In the genomic region with DNA sequence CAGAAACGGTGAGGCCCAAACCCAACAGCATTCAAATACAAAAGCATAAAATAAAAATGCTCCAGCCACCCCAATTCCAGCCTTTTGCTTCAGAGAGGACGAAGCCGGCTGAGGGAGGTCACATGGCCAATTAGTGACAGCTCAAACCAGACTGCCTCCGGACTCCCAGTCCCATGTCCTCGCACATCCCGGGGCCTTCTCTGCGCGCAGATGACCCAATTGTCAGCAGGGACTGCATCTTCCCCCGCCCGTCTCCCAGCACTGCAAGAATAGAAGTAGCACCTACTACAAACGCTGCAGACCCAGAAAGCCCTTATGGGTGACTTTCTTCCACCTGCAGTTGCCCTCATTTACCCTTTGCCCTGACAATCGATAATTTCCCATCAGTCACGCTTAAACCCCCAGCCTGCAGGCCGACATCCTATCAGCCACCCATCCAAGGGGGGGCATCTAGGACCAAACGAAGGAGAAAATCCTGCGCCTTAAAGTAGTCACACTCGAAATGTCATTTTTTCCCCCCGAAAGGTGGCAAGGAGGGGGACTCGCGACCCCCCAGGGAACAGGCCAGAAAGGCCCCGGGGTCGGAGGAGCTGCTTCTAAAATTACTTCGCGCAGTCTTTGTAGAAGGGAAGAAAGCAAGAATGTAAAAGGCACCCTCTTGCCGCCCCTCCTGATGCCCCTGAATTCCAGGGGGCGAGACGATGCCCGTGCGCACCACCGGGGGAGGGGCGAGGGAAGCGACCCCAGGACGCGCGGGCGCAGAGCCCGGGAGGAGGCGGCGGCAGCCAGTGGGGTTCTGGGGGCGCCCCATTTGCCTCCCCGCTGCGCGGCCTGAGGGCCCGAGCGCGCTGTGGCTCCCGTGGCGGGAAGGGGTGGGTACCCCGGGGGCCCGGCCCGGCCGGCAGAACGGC, we compare ENCODE assay signal across 1 cellular context.
A peak's percentile ranks its signal among the peaks of the same experiment; 100 is the strongest.
TF ChIP-seq lines count a peak whose summit lies in the region.

No MANE protein-coding gene starts in this region.

TF ChIP-seq in HepG2, 621 proteins besides CTCF, POLR2A, EP300 and RAD21 (continued from another document and continues in another):
- 0 out of 2 replicates have a peak, but pooled peaks have one; percentile 53 for TF ChIP-seq ZNF136 (CRISPR knock-in tag; IDR thresholded peaks at IDR 0.05; ENCODE audit: low read depth)
- TF ChIP-seq NAIF1 (CRISPR knock-in tag; IDR thresholded peaks at IDR 0.05; ENCODE audit: borderline replicate concordance): 0 out of 2 replicates have a peak, but pooled peaks have one; percentile 20
- peak; percentile 73 for TF ChIP-seq ASH2L (IDR thresholded peaks at IDR 0.05; ENCODE audit: insufficient read length, low read depth, low read length)
- TF ChIP-seq REPIN1 (CRISPR knock-in tag; IDR thresholded peaks at IDR 0.05; ENCODE audit: borderline replicate concordance, low read depth): no peak
- TF ChIP-seq, protein P1, sequence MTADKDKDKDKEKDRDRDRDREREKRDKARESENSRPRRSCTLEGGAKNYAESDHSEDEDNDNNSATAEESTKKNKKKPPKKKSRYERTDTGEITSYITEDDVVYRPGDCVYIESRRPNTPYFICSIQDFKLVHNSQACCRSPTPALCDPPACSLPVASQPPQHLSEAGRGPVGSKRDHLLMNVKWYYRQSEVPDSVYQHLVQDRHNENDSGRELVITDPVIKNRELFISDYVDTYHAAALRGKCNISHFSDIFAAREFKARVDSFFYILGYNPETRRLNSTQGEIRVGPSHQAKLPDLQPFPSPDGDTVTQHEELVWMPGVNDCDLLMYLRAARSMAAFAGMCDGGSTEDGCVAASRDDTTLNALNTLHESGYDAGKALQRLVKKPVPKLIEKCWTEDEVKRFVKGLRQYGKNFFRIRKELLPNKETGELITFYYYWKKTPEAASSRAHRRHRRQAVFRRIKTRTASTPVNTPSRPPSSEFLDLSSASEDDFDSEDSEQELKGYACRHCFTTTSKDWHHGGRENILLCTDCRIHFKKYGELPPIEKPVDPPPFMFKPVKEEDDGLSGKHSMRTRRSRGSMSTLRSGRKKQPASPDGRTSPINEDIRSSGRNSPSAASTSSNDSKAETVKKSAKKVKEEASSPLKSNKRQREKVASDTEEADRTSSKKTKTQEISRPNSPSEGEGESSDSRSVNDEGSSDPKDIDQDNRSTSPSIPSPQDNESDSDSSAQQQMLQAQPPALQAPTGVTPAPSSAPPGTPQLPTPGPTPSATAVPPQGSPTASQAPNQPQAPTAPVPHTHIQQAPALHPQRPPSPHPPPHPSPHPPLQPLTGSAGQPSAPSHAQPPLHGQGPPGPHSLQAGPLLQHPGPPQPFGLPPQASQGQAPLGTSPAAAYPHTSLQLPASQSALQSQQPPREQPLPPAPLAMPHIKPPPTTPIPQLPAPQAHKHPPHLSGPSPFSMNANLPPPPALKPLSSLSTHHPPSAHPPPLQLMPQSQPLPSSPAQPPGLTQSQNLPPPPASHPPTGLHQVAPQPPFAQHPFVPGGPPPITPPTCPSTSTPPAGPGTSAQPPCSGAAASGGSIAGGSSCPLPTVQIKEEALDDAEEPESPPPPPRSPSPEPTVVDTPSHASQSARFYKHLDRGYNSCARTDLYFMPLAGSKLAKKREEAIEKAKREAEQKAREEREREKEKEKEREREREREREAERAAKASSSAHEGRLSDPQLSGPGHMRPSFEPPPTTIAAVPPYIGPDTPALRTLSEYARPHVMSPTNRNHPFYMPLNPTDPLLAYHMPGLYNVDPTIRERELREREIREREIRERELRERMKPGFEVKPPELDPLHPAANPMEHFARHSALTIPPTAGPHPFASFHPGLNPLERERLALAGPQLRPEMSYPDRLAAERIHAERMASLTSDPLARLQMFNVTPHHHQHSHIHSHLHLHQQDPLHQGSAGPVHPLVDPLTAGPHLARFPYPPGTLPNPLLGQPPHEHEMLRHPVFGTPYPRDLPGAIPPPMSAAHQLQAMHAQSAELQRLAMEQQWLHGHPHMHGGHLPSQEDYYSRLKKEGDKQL (CRISPR knock-in tag; IDR thresholded peaks at IDR 0.05; ENCODE audit: low read depth): no peak
- peak; percentile 64 for TF ChIP-seq XRCC5 (optimal IDR thresholded peaks at IDR 0.05; ENCODE audit: low read length)
- no peak for TF ChIP-seq ZFP82 (CRISPR knock-in tag; IDR thresholded peaks at IDR 0.05; ENCODE audit: borderline replicate concordance)
- TF ChIP-seq HNF4A (CRISPR knock-in tag; IDR thresholded peaks at IDR 0.05): peak; percentile 57
- TF ChIP-seq NFATC3 (CRISPR knock-in tag; IDR thresholded peaks at IDR 0.05): no peak
- no peak for TF ChIP-seq ZNF510 (CRISPR knock-in tag; IDR thresholded peaks at IDR 0.05; ENCODE audit: low read depth)
- TF ChIP-seq, protein P2, sequence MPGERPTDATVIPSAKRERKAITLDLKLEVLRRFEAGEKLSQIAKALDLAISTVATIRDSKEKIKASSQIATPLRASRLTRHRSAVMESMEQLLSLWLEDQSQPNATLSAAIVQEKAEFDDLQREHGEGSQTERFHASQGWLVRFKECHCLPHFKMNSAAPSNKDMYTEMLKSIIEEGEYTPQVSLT (CRISPR knock-in tag; IDR thresholded peaks at IDR 0.05; ENCODE audit: borderline replicate concordance, low read depth): no peak
- no peak for TF ChIP-seq ZNF235 (CRISPR knock-in tag; IDR thresholded peaks at IDR 0.05; ENCODE audit: borderline replicate concordance)
- peak; percentile 60; the same call in 1 of the 2 replicates for TF ChIP-seq ERF (CRISPR knock-in tag; IDR thresholded peaks at IDR 0.05)
- TF ChIP-seq ZNF614 (CRISPR knock-in tag; IDR thresholded peaks at IDR 0.05; ENCODE audit: borderline replicate concordance): no peak
- TF ChIP-seq MEIS1 (CRISPR knock-in tag; IDR thresholded peaks at IDR 0.05; ENCODE audit: borderline replicate concordance): peak; percentile 97
- no peak for TF ChIP-seq RFX3 (CRISPR knock-in tag; IDR thresholded peaks at IDR 0.05)
- TF ChIP-seq HOXA5 (CRISPR knock-in tag; IDR thresholded peaks at IDR 0.05): no peak; the same call in 1 of the 2 replicates
- TF ChIP-seq, protein P3, sequence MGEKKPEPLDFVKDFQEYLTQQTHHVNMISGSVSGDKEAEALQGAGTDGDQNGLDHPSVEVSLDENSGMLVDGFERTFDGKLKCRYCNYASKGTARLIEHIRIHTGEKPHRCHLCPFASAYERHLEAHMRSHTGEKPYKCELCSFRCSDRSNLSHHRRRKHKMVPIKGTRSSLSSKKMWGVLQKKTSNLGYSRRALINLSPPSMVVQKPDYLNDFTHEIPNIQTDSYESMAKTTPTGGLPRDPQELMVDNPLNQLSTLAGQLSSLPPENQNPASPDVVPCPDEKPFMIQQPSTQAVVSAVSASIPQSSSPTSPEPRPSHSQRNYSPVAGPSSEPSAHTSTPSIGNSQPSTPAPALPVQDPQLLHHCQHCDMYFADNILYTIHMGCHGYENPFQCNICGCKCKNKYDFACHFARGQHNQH (CRISPR knock-in tag; IDR thresholded peaks at IDR 0.05): peak; percentile 29; the same call in 1 of the 2 replicates
- TF ChIP-seq, protein P4, sequence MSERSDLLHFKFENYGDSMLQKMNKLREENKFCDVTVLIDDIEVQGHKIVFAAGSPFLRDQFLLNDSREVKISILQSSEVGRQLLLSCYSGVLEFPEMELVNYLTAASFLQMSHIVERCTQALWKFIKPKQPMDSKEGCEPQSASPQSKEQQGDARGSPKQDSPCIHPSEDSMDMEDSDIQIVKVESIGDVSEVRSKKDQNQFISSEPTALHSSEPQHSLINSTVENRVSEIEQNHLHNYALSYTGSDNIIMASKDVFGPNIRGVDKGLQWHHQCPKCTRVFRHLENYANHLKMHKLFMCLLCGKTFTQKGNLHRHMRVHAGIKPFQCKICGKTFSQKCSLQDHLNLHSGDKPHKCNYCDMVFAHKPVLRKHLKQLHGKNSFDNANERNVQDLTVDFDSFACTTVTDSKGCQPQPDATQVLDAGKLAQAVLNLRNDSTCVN (CRISPR knock-in tag; IDR thresholded peaks at IDR 0.05; ENCODE audit: borderline replicate concordance): no peak; the same call in 1 of the 2 replicates
- TF ChIP-seq ZNF337 (CRISPR knock-in tag; IDR thresholded peaks at IDR 0.05; ENCODE audit: borderline replicate concordance, low read depth): no peak
- TF ChIP-seq, protein P5, sequence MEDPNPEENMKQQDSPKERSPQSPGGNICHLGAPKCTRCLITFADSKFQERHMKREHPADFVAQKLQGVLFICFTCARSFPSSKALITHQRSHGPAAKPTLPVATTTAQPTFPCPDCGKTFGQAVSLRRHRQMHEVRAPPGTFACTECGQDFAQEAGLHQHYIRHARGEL (CRISPR knock-in tag; IDR thresholded peaks at IDR 0.05): no peak
- peak; percentile 46 for TF ChIP-seq MED8 (CRISPR knock-in tag; IDR thresholded peaks at IDR 0.05; ENCODE audit: insufficient replicate concordance)
- TF ChIP-seq, protein P6, sequence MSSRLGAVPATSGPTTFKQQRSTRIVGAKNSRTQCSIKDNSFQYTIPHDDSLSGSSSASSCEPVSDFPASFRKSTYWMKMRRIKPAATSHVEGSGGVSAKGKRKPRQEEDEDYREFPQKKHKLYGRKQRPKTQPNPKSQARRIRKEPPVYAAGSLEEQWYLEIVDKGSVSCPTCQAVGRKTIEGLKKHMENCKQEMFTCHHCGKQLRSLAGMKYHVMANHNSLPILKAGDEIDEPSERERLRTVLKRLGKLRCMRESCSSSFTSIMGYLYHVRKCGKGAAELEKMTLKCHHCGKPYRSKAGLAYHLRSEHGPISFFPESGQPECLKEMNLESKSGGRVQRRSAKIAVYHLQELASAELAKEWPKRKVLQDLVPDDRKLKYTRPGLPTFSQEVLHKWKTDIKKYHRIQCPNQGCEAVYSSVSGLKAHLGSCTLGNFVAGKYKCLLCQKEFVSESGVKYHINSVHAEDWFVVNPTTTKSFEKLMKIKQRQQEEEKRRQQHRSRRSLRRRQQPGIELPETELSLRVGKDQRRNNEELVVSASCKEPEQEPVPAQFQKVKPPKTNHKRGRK (CRISPR knock-in tag; IDR thresholded peaks at IDR 0.05): no peak
- TF ChIP-seq, protein P7, sequence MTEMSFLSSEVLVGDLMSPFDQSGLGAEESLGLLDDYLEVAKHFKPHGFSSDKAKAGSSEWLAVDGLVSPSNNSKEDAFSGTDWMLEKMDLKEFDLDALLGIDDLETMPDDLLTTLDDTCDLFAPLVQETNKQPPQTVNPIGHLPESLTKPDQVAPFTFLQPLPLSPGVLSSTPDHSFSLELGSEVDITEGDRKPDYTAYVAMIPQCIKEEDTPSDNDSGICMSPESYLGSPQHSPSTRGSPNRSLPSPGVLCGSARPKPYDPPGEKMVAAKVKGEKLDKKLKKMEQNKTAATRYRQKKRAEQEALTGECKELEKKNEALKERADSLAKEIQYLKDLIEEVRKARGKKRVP (CRISPR knock-in tag; IDR thresholded peaks at IDR 0.05): no peak
- TF ChIP-seq, protein P8, sequence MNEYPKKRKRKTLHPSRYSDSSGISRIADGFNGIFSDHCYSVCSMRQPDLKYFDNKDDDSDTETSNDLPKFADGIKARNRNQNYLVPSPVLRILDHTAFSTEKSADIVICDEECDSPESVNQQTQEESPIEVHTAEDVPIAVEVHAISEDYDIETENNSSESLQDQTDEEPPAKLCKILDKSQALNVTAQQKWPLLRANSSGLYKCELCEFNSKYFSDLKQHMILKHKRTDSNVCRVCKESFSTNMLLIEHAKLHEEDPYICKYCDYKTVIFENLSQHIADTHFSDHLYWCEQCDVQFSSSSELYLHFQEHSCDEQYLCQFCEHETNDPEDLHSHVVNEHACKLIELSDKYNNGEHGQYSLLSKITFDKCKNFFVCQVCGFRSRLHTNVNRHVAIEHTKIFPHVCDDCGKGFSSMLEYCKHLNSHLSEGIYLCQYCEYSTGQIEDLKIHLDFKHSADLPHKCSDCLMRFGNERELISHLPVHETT (CRISPR knock-in tag; conservative IDR thresholded peaks at IDR 0.05): no peak
- TF ChIP-seq, protein P9, sequence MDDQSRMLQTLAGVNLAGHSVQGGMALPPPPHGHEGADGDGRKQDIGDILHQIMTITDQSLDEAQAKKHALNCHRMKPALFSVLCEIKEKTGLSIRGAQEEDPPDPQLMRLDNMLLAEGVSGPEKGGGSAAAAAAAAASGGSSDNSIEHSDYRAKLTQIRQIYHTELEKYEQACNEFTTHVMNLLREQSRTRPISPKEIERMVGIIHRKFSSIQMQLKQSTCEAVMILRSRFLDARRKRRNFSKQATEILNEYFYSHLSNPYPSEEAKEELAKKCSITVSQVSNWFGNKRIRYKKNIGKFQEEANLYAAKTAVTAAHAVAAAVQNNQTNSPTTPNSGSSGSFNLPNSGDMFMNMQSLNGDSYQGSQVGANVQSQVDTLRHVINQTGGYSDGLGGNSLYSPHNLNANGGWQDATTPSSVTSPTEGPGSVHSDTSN (CRISPR knock-in tag; IDR thresholded peaks at IDR 0.05; ENCODE audit: borderline replicate concordance): no peak
- TF ChIP-seq, protein P10, sequence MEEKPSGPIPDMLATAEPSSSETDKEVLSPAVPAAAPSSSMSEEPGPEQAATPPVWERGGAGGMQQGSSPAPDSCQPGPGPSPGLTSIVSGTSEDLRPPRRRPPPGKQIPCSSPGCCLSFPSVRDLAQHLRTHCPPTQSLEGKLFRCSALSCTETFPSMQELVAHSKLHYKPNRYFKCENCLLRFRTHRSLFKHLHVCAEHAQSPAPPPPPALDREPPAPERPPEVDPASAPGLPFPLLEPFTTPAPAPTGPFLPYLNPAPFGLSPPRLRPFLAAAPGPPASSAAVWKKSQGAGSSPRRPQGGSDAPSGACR (CRISPR knock-in tag; IDR thresholded peaks at IDR 0.05): peak; percentile 77; the same call in 1 of the 2 replicates
- no peak for TF ChIP-seq ZNF737 (CRISPR knock-in tag; IDR thresholded peaks at IDR 0.05; ENCODE audit: borderline replicate concordance)
- no peak for TF ChIP-seq CEBPG (CRISPR knock-in tag; IDR thresholded peaks at IDR 0.05)
- no peak; the same call in 1 of the 2 replicates for TF ChIP-seq ZSCAN25 (CRISPR knock-in tag; IDR thresholded peaks at IDR 0.05)
- TF ChIP-seq ZNF441 (CRISPR knock-in tag; IDR thresholded peaks at IDR 0.05; ENCODE audit: borderline replicate concordance): peak; percentile 69; the same call in 1 of the 2 replicates
- TF ChIP-seq SAP130 (CRISPR knock-in tag; IDR thresholded peaks at IDR 0.05; ENCODE audit: low read depth): peak; percentile 94
- peak; percentile 47 for TF ChIP-seq MEIS2 (CRISPR knock-in tag; IDR thresholded peaks at IDR 0.05)
- TF ChIP-seq, protein P11, sequence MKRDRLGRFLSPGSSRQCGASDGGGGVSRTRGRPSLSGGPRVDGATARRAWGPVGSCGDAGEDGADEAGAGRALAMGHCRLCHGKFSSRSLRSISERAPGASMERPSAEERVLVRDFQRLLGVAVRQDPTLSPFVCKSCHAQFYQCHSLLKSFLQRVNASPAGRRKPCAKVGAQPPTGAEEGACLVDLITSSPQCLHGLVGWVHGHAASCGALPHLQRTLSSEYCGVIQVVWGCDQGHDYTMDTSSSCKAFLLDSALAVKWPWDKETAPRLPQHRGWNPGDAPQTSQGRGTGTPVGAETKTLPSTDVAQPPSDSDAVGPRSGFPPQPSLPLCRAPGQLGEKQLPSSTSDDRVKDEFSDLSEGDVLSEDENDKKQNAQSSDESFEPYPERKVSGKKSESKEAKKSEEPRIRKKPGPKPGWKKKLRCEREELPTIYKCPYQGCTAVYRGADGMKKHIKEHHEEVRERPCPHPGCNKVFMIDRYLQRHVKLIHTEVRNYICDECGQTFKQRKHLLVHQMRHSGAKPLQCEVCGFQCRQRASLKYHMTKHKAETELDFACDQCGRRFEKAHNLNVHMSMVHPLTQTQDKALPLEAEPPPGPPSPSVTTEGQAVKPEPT (CRISPR knock-in tag; IDR thresholded peaks at IDR 0.05; ENCODE audit: low read depth): 0 out of 2 replicates have a peak, but pooled peaks have one; percentile 87
- 0 out of 2 replicates have a peak, but pooled peaks have one; percentile 13 for TF ChIP-seq ZNF225 (CRISPR knock-in tag; IDR thresholded peaks at IDR 0.05)
- no peak for TF ChIP-seq GATA4 (IDR thresholded peaks at IDR 0.05; ENCODE audit: borderline replicate concordance, low read depth)
- TF ChIP-seq MAFG (CRISPR knock-in tag; IDR thresholded peaks at IDR 0.05): no peak
- TF ChIP-seq, protein P12, sequence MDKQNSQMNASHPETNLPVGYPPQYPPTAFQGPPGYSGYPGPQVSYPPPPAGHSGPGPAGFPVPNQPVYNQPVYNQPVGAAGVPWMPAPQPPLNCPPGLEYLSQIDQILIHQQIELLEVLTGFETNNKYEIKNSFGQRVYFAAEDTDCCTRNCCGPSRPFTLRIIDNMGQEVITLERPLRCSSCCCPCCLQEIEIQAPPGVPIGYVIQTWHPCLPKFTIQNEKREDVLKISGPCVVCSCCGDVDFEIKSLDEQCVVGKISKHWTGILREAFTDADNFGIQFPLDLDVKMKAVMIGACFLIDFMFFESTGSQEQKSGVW (CRISPR knock-in tag; IDR thresholded peaks at IDR 0.05; ENCODE audit: borderline replicate concordance): no peak
